Comparison of ENCODE assay signal across 9 cellular contexts in genomic region chr19:41957161-41957837, GRCh38. TPM values are rescaled to one million over a fixed set of nuclear protein-coding genes. Genes with fewer than 3 reads are reported as not detected.
DNase-seq lines count a peak whose midpoint lies in the region; ATAC-seq and TF ChIP-seq lines count a peak whose summit lies in the region.
"Had no signal": no experiment of that assay in that cellular context is flagged by ENCODE, and none has a peak within 500 bp of the region (broad histone marks: within the 10 kb centered on the region; RNA-seq: fewer than 3 reads in every experiment).

No MANE protein-coding gene starts in this region.

- H3F3A ChIP-seq in smooth muscle cell (ENCODE audit: low read depth) = no peaks in the 10 kb centered on the region

- no peak for TF ChIP-seq POLR2A in gastroesophageal sphincter (IDR thresholded peaks at IDR 0.05)

- H3K4me1 Mint-ChIP-seq in activated CD4-positive, alpha-beta T cell treated with anti-CD3 and anti-CD28 coated beads, Interleukin-2, amount 10 ng/mL, durations not matched to agents 7 days and 5 days = peaks cover 20% of the 10 kb centered on the region
- H3K4me1 Mint-ChIP-seq in WTC11 = peaks cover 18% of the 10 kb centered on the region

- H4K20me1 ChIP-seq in smooth muscle cell (ENCODE audit: low read depth) = peaks cover 23% of the 10 kb centered on the region

- no peak overlapping the region for H3K9ac ChIP-seq in smooth muscle cell (ENCODE audit: low read depth)

- CTCF ChIA-PET in activated CD4-positive, alpha-beta T cell treated with anti-CD3 and anti-CD28 coated beads, Interleukin-2, amount 10 ng/mL, durations not matched to agents 7 days and 5 days (lab: Charles Lee) = interaction anchor here (0.6 to 4.2 kb wide), 8 partner anchors 13 to 219 kb away, joined by 3 to 38 read pairs (median 4); partner anchors contain the start of genes ERFL and RPS19
- CTCF ChIA-PET in WTC11 (lab: Charles Lee) = interaction anchor here (1.0 to 5.1 kb wide), 18 partner anchors 11 to 444 kb away, joined by 3 to 26 read pairs (median 6); partner anchors contain the start of gene ZNF574

- H3K4me1 ChIP-seq in gastroesophageal sphincter (peaks cover 0 to 24% (median 13%) of the 10 kb centered on the region in 3 donors), smooth muscle cell (ENCODE audit: low read depth) (peaks cover 5% of the 10 kb centered on the region)
- H3K4me1 ChIP-seq: BE2C had no signal

- H3K9me3 ChIP-seq in gastroesophageal sphincter = no peaks in the 10 kb centered on the region
- no peaks in the 10 kb centered on the region for H3K9me3 ChIP-seq in smooth muscle cell (replicated peaks; ENCODE audit: low read depth)
- H3K9me3 ChIP-seq: BE2C had no signal

- TF ChIP-seq CTCF in WTC11 (IDR thresholded peaks at IDR 0.05) = no peak
- TF ChIP-seq CTCF in gastroesophageal sphincter (IDR thresholded peaks at IDR 0.05) = no peak
- TF ChIP-seq CTCF in smooth muscle cell (IDR thresholded peaks at IDR 0.05; ENCODE audit: borderline replicate concordance, insufficient read depth, poor library complexity, severe bottlenecking) = no peak

- WGBS in gastroesophageal sphincter (ENCODE audit: low coverage in 1 of 2), 2 donors = 67 to 74% methylated on average over 2 to 9 of the region's 11 CpGs
- 94% methylated on average over 9 of the region's 11 CpGs for WGBS in smooth muscle cell (ENCODE audit: low lambda C conversion rate)

- H3K79me2 ChIP-seq in smooth muscle cell (ENCODE audit: low read depth) = no peaks in the 10 kb centered on the region

- DNase-seq in activated CD4-positive, alpha-beta T cell treated with anti-CD3 and anti-CD28 coated beads, Interleukin-2, amount 10 ng/mL, durations not matched to agents 7 days and 5 days = no peak
- DNase-seq in activated CD4-positive, alpha-beta T cell treated with anti-CD3 and anti-CD28 coated beads, Interleukin-2, amount 50 U/mL, for 4 hours = no peak
- DNase-seq in WTC11 (ENCODE audit: low spot score) (no peak), smooth muscle cell (lab: John Stamatoyannopoulos, UW; ENCODE audit: unreplicated experiment) (no peak), NCI-H1105 treated with DMSO at 0.1 percent for 48 hours (lab: John Stamatoyannopoulos, UW) (no peak), NCI-H2107 (lab: John Stamatoyannopoulos, UW) (no peak)

- H3K36me3 ChIP-seq in gastroesophageal sphincter (peaks cover 0 to 31% of the 10 kb centered on the region in 2 donors), smooth muscle cell (ENCODE audit: low read depth) (no peaks in the 10 kb centered on the region)
- H3K36me3 ChIP-seq: BE2C had no signal

- no peak overlapping the region for H2AFZ ChIP-seq in smooth muscle cell (ENCODE audit: low read depth)

- H3K4me3 Mint-ChIP-seq in activated CD4-positive, alpha-beta T cell treated with anti-CD3 and anti-CD28 coated beads, Interleukin-2, amount 10 ng/mL, durations not matched to agents 7 days and 5 days = peak overlapping the region; percentile 86
- H3K4me3 Mint-ChIP-seq in WTC11 = peak overlapping the region; percentile 78

- H3K27me3 Mint-ChIP-seq in activated CD4-positive, alpha-beta T cell treated with anti-CD3 and anti-CD28 coated beads, Interleukin-2, amount 10 ng/mL, durations not matched to agents 7 days and 5 days = no peaks in the 10 kb centered on the region
- H3K27me3 Mint-ChIP-seq in WTC11 (ENCODE audit: low read depth) = no peaks in the 10 kb centered on the region

- H3K27ac ChIP-seq in gastroesophageal sphincter (peak overlapping the region in 3 of 4 donors; percentile 88 to 90 (median 89)), smooth muscle cell (ENCODE audit: low read depth) (no peak overlapping the region)

- peak overlapping the region in 1 of 2 donors; percentile 96 for H3K4me3 ChIP-seq in gastroesophageal sphincter
- H3K4me3 ChIP-seq in smooth muscle cell = no peak overlapping the region

- no peaks in the 10 kb centered on the region for H3K9me3 Mint-ChIP-seq in activated CD4-positive, alpha-beta T cell treated with anti-CD3 and anti-CD28 coated beads, Interleukin-2, amount 10 ng/mL, durations not matched to agents 7 days and 5 days
- no peaks in the 10 kb centered on the region for H3K9me3 Mint-ChIP-seq in WTC11

- H3K27me3 ChIP-seq in gastroesophageal sphincter (no peaks in the 10 kb centered on the region), smooth muscle cell (ENCODE audit: low read depth) (no peaks in the 10 kb centered on the region)
- H3K27me3 ChIP-seq: BE2C had no signal

- no peak for TF ChIP-seq EP300 in gastroesophageal sphincter (IDR thresholded peaks at IDR 0.05)

- H3K27ac Mint-ChIP-seq in activated CD4-positive, alpha-beta T cell treated with anti-CD3 and anti-CD28 coated beads, Interleukin-2, amount 10 ng/mL, durations not matched to agents 7 days and 5 days = peak overlapping the region; percentile 46
- peak overlapping the region; percentile 98; the same call in 1 of the 2 replicates for H3K27ac Mint-ChIP-seq in WTC11

- POLR2A ChIA-PET in activated CD4-positive, alpha-beta T cell treated with anti-CD3 and anti-CD28 coated beads, Interleukin-2, amount 10 ng/mL, durations not matched to agents 7 days and 5 days (lab: Charles Lee) = no interaction called here
- POLR2A ChIA-PET in WTC11 (lab: Charles Lee) = no interaction called here

- ATAC-seq in WTC11 = no peak
- no peak for ATAC-seq in gastroesophageal sphincter
- no peak for ATAC-seq in HG03025 (IDR thresholded peaks at IDR 0.05; ENCODE audit: low FRiP score, unreplicated experiment)

- H3K36me3 Mint-ChIP-seq in activated CD4-positive, alpha-beta T cell treated with anti-CD3 and anti-CD28 coated beads, Interleukin-2, amount 10 ng/mL, durations not matched to agents 7 days and 5 days (ENCODE audit: low read depth) = peaks cover 5% of the 10 kb centered on the region
- no peaks in the 10 kb centered on the region; the same call in 1 of the 2 replicates for H3K36me3 Mint-ChIP-seq in WTC11

- H3K4me2 ChIP-seq in smooth muscle cell = peak overlapping the region; percentile 87

TF ChIP-seq in WTC11, 78 proteins besides CTCF, POLR2A, EP300 and RAD21 (continues in another document):
- TF ChIP-seq RORB (CRISPR knock-in tag; IDR thresholded peaks at IDR 0.05) = no peak
- no peak for TF ChIP-seq TEAD1 (CRISPR knock-in tag; IDR thresholded peaks at IDR 0.05)
- no peak for TF ChIP-seq MYBL2 (CRISPR knock-in tag; IDR thresholded peaks at IDR 0.05)
- TF ChIP-seq SMAD4 (CRISPR knock-in tag; IDR thresholded peaks at IDR 0.05) = no peak
- no peak for TF ChIP-seq USF1 (CRISPR knock-in tag; IDR thresholded peaks at IDR 0.05)
- TF ChIP-seq NFYB (CRISPR knock-in tag; conservative IDR thresholded peaks at IDR 0.05; ENCODE audit: low read depth) = no peak
- TF ChIP-seq ZNF317 (CRISPR knock-in tag; IDR thresholded peaks at IDR 0.05; ENCODE audit: borderline replicate concordance, low read depth) = no peak
- no peak for TF ChIP-seq E2F4 (CRISPR knock-in tag; IDR thresholded peaks at IDR 0.05; ENCODE audit: borderline replicate concordance, low read depth)
- TF ChIP-seq ZBTB43 (CRISPR knock-in tag; IDR thresholded peaks at IDR 0.05) = no peak
- no peak for TF ChIP-seq ELF4 (CRISPR knock-in tag; IDR thresholded peaks at IDR 0.05; ENCODE audit: low read depth)
- TF ChIP-seq HMGA2 (CRISPR knock-in tag; IDR thresholded peaks at IDR 0.05) = no peak
- no peak for TF ChIP-seq MAX (CRISPR knock-in tag; IDR thresholded peaks at IDR 0.05)

RNA-seq across cellular contexts. Expression of gene RABAC1, which starts 1.8 kb away (rescaled TPM):
- total RNA-seq in activated CD4-positive, alpha-beta T cell treated with anti-CD3 and anti-CD28 coated beads, Interleukin-2, amount 10 ng/mL, durations not matched to agents 7 days and 5 days = 10 to 100 TPM; 67.4 to 74.0 TPM
- total RNA-seq in WTC11 (2021) = 159 to 184 TPM (median 159 TPM) in 3 replicates
- total RNA-seq in gastroesophageal sphincter = 100 to 1,000 TPM; 150 to 215 (median 201) TPM
- 254 and 304 TPM in 2 replicates for total RNA-seq in smooth muscle cell
- 532 and 581 TPM in 2 replicates for polyA plus RNA-seq in smooth muscle cell

RNA-seq across cellular contexts. Expression of gene ERFL, which starts 29.1 kb away (rescaled TPM):
- total RNA-seq in activated CD4-positive, alpha-beta T cell treated with anti-CD3 and anti-CD28 coated beads, Interleukin-2, amount 10 ng/mL, durations not matched to agents 7 days and 5 days = 1 to 10 TPM; 1.5 to 1.6 TPM
- total RNA-seq in WTC11 (2021) = 0.30 to 0.66 TPM (median 0.31 TPM) in 3 replicates
- not detected for total RNA-seq in gastroesophageal sphincter
- total RNA-seq in smooth muscle cell = 0.09 TPM in 1 of 2 replicates, not detected in the other
- 0.09 and 0.11 TPM in 2 replicates for polyA plus RNA-seq in smooth muscle cell

RNA-seq across cellular contexts. Expression of gene ATP1A3, which starts 36.7 kb away (rescaled TPM):
- 1 to 10 TPM; 1.9 to 2.0 TPM for total RNA-seq in activated CD4-positive, alpha-beta T cell treated with anti-CD3 and anti-CD28 coated beads, Interleukin-2, amount 10 ng/mL, durations not matched to agents 7 days and 5 days
- total RNA-seq in WTC11 (2021) (28.2 to 34.2 TPM (median 30.9 TPM) in 3 replicates), gastroesophageal sphincter (1 to 10 TPM in 2 of 4 donors, under 1 TPM in 1, not detected in 1; 0.81 to 2.6 (median 1.1) TPM), smooth muscle cell (not detected in 2 replicates)
- not detected in 2 replicates for polyA plus RNA-seq in smooth muscle cell
